Comparison of ENCODE assay signal across 1 cellular context in genomic region chr18:3217930-3218647, GRCh38.
TF ChIP-seq lines count a peak whose summit lies in the region.

No MANE protein-coding gene starts in this region.

TF ChIP-seq in K562, 482 proteins besides CTCF, POLR2A, EP300 and RAD21 (continued from another document and continues in another):
- TF ChIP-seq ZFPM2 (CRISPR knock-in tag; IDR thresholded peaks at IDR 0.05) (no peak), PREB (CRISPR knock-in tag; IDR thresholded peaks at IDR 0.05) (no peak), FOXJ2 (tag; IDR thresholded peaks at IDR 0.05) (0 out of 2 replicates have a peak, but pooled peaks have one; percentile 42), ZFP30 (CRISPR knock-in tag; IDR thresholded peaks at IDR 0.05; ENCODE audit: borderline replicate concordance) (no peak), YBX1 (IDR thresholded peaks at IDR 0.05) (no peak), CHD2 (IDR thresholded peaks at IDR 0.05; ENCODE audit: low read depth, low read length) (no peak), RBFOX2 (IDR thresholded peaks at IDR 0.05; ENCODE audit: low read depth, low read length) (no peak), MAFG (tag; conservative IDR thresholded peaks at IDR 0.05) (no peak), CHD7 (IDR thresholded peaks at IDR 0.05; ENCODE audit: low read depth, low read length) (no peak), MAX (CRISPR knock-in tag; IDR thresholded peaks at IDR 0.05) (no peak), RBM25 (IDR thresholded peaks at IDR 0.05; ENCODE audit: low read depth, low read length, severe bottlenecking) (no peak), ZNF699 (CRISPR knock-in tag; IDR thresholded peaks at IDR 0.05; ENCODE audit: insufficient replicate concordance) (no peak), RBM34 (IDR thresholded peaks at IDR 0.05; ENCODE audit: borderline replicate concordance, insufficient read depth, low read length) (no peak), MXI1 (IDR thresholded peaks at IDR 0.05; ENCODE audit: low read depth, low read length) (no peak), ZNF165 (CRISPR knock-in tag; IDR thresholded peaks at IDR 0.05; ENCODE audit: borderline replicate concordance) (no peak), DEAF1 (CRISPR knock-in tag; IDR thresholded peaks at IDR 0.05) (no peak), MLX (CRISPR knock-in tag; conservative IDR thresholded peaks at IDR 0.05) (no peak), USF1 (CRISPR knock-in tag; IDR thresholded peaks at IDR 0.05) (peak; percentile 67), ZNF830 (CRISPR knock-in tag; IDR thresholded peaks at IDR 0.05) (no peak), SIX5 (IDR thresholded peaks at IDR 0.05; ENCODE audit: borderline replicate concordance in 1 of 2, insufficient read depth in 1 of 2, low read depth in 1 of 2, low read length in 2 of 2) (no peak), ZNF644 (tag; IDR thresholded peaks at IDR 0.05; ENCODE audit: low read depth) (no peak), NCOR1 (IDR thresholded peaks at IDR 0.05) (no peak), BACH1 (tag; IDR thresholded peaks at IDR 0.05) (no peak), CEBPB (tag; IDR thresholded peaks at IDR 0.05) (peak; percentile 34; the same call in 1 of the 2 replicates), ARID3A (IDR thresholded peaks at IDR 0.05; ENCODE audit: borderline replicate concordance, low read depth, low read length) (peak; percentile 40; the same call in 1 of the 2 replicates), ATF7 (IDR thresholded peaks at IDR 0.05) (0 out of 2 replicates have a peak, but pooled peaks have one; percentile 36), STAT6 (CRISPR knock-in tag; IDR thresholded peaks at IDR 0.05) (no peak), PKNOX1 (IDR thresholded peaks at IDR 0.05) (no peak; the same call in 1 of the 2 replicates), L3MBTL2 (IDR thresholded peaks at IDR 0.05) (peak; percentile 59; the same call in 1 of the 2 replicates), TBP (optimal IDR thresholded peaks at IDR 0.05; ENCODE audit: low read depth, low read length) (no peak), CSDE1 (IDR thresholded peaks at IDR 0.05) (no peak), RBBP5 (IDR thresholded peaks at IDR 0.05; ENCODE audit: borderline replicate concordance, insufficient read depth, low read length, poor library complexity, severe bottlenecking) (no peak), ZSCAN29 (IDR thresholded peaks at IDR 0.05) (no peak), ZNF174 (CRISPR knock-in tag; IDR thresholded peaks at IDR 0.05) (no peak), KAT8 (IDR thresholded peaks at IDR 0.05; ENCODE audit: low read depth) (no peak), MCM2 (IDR thresholded peaks at IDR 0.05; ENCODE audit: low read depth) (no peak), FUS (optimal IDR thresholded peaks at IDR 0.05; ENCODE audit: low read depth, low read length) (no peak)
